20 cellular contexts compared by ENCODE assay signal in genomic region chr2:3279236-3279960, GRCh38.
"Had no signal": no experiment of that assay in that cellular context is flagged by ENCODE, and none has a peak within 500 bp of the region (broad histone marks: within the 10 kb centered on the region; RNA-seq: fewer than 3 reads in every experiment).

No MANE protein-coding gene starts in this region.

- H3K4me3 Mint-ChIP-seq: activated B cell treated with CpG ODN at 0.5 μM for 24 hours; activated CD4-positive, alpha-beta memory T cell treated with anti-CD3 and anti-CD28 coated beads, Interleukin-2, amount 10 ng/mL, durations not matched to agents 7 days and 5 days; activated CD8-positive, alpha-beta memory T cell treated with anti-CD3 and anti-CD28 coated beads, Interleukin-2, amount 10 ng/mL, durations not matched to agents 7 days and 5 days; activated naive CD8-positive, alpha-beta T cell treated with anti-CD3 and anti-CD28 coated beads, Interleukin-2, amount 10 ng/mL, durations not matched to agents 7 days and 5 days; activated T-cell treated with anti-CD3 and anti-CD28 coated beads, Interleukin-2, amount 50 U/mL, for 4 hours; natural killer cell; stimulated activated naive CD8-positive, alpha-beta T cell treated with anti-CD3 and anti-CD28 coated beads, Interleukin-15, Interleukin-2, amounts not matched to agents 100 ng/mL and 50 ng/mL, for 24 hours; T-cell had no signal

- H3K27ac Mint-ChIP-seq: activated B cell treated with CpG ODN at 0.5 μM for 24 hours; activated CD4-positive, alpha-beta memory T cell treated with anti-CD3 and anti-CD28 coated beads, Interleukin-2, amount 10 ng/mL, durations not matched to agents 7 days and 5 days; activated CD8-positive, alpha-beta memory T cell treated with anti-CD3 and anti-CD28 coated beads, Interleukin-2, amount 10 ng/mL, durations not matched to agents 7 days and 5 days; activated naive CD8-positive, alpha-beta T cell treated with anti-CD3 and anti-CD28 coated beads, Interleukin-2, amount 10 ng/mL, durations not matched to agents 7 days and 5 days; stimulated activated naive CD8-positive, alpha-beta T cell treated with anti-CD3 and anti-CD28 coated beads, Interleukin-15, Interleukin-2, amounts not matched to agents 100 ng/mL and 50 ng/mL, for 24 hours; T-cell had no signal

- H3K27me3 ChIP-seq: body of pancreas, dorsolateral prefrontal cortex, upper lobe of right lung had no signal

- H3K27ac ChIP-seq: body of pancreas, dorsolateral prefrontal cortex, epithelial cell of prostate, thoracic aorta, upper lobe of right lung had no signal

- H3K4me1 Mint-ChIP-seq: activated B cell treated with CpG ODN at 0.5 μM for 24 hours; activated naive CD8-positive, alpha-beta T cell treated with anti-CD3 and anti-CD28 coated beads, Interleukin-2, amount 10 ng/mL, durations not matched to agents 7 days and 5 days had no signal

- H3K4me3 ChIP-seq: body of pancreas, dorsolateral prefrontal cortex, thoracic aorta, upper lobe of right lung had no signal

- H3K9me3 ChIP-seq: body of pancreas, upper lobe of right lung had no signal

- H3K9ac ChIP-seq: SK-N-SH had no signal

- ATAC-seq: activated CD8-positive, alpha-beta memory T cell treated with anti-CD3 and anti-CD28 coated beads, Interleukin-2, amount 10 ng/mL, durations not matched to agents 7 days and 5 days; activated T-cell treated with anti-CD3 and anti-CD28 coated beads, Interleukin-2, amount 50 U/mL, for 4 hours; body of pancreas; left cardiac atrium; natural killer cell; T-cell had no signal

- DNase-seq: activated B cell treated with CpG ODN at 0.5 μM for 24 hours; activated CD4-positive, alpha-beta memory T cell treated with anti-CD3 and anti-CD28 coated beads, Interleukin-2, amount 10 ng/mL, durations not matched to agents 7 days and 5 days; activated CD4-positive, alpha-beta T cell treated with anti-CD3 and anti-CD28 coated beads for 48 hours; activated CD8-positive, alpha-beta memory T cell treated with anti-CD3 and anti-CD28 coated beads, Interleukin-2, amount 10 ng/mL, durations not matched to agents 7 days and 5 days; activated gamma-delta T cell; activated naive CD8-positive, alpha-beta T cell treated with anti-CD3 and anti-CD28 coated beads, Interleukin-2, amount 10 ng/mL, durations not matched to agents 7 days and 5 days; activated T-cell treated with anti-CD3 and anti-CD28 coated beads, Interleukin-2, amount 50 U/mL, for 4 hours; caudate nucleus; foreskin fibroblast; left cardiac atrium; natural killer cell; SK-N-SH; stimulated activated CD4-positive, alpha-beta T cell treated with anti-CD3 and anti-CD28 coated beads, Interleukin-2, amount 100 ng/mL, for 24 hours; T-cell; upper lobe of right lung had no signal

- H3K4me1 ChIP-seq: body of pancreas, upper lobe of right lung had no signal

- H3K36me3 ChIP-seq: thoracic aorta, upper lobe of right lung had no signal

- H3K27me3 Mint-ChIP-seq: activated B cell treated with CpG ODN at 0.5 μM for 24 hours; activated CD4-positive, alpha-beta memory T cell treated with anti-CD3 and anti-CD28 coated beads, Interleukin-2, amount 10 ng/mL, durations not matched to agents 7 days and 5 days; activated CD8-positive, alpha-beta memory T cell treated with anti-CD3 and anti-CD28 coated beads, Interleukin-2, amount 10 ng/mL, durations not matched to agents 7 days and 5 days; activated naive CD8-positive, alpha-beta T cell treated with anti-CD3 and anti-CD28 coated beads, Interleukin-2, amount 10 ng/mL, durations not matched to agents 7 days and 5 days; stimulated activated naive CD8-positive, alpha-beta T cell treated with anti-CD3 and anti-CD28 coated beads, Interleukin-15, Interleukin-2, amounts not matched to agents 100 ng/mL and 50 ng/mL, for 24 hours; T-cell had no signal
